8 cellular contexts compared by ENCODE assay signal in the genomic region with DNA sequence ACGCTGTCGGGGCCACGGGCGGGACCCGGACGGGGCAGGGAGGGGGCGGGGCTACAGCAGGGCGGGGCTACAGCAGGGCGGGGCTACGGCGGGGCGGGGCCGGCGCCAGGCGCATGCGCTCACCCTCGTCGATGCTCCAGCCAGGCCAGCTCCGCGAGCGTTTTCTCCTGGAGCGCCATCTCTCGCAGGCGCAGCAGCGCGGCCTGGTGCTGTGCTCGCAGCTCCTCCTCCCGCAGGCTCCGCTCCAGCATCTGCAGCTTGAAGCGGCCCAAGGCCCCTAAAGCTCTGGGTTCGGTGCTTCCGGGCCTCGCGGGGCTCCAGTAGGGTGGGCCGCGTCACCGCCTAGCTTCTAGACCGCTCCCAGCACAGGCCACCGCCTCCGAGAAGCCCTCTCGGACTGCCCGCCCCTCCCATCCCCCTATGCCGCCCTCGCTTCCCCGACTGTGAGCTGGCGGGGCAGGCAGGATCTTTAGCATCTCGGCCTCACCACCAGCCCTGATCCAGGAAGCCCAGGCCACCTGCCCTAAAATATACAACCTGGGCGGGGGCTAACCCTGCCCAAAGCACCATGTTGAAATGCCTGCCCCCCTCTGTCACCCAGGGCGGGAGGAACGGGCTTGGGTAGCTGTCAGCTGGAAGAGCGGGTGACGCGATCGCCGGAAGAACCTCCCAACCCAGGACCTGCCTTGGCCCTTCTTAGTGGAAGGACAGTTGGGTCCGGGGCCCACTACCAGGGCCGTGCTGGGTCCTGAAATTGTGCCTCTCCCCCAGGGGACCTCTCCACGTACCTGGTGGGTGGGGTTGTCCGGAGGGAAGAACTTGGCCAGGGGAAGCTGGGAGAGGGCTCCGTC. TPM values are rescaled to one million over a fixed set of nuclear protein-coding genes. Genes with fewer than 3 reads are reported as not detected.
DNase-seq lines count a peak whose midpoint lies in the region; ATAC-seq, FAIRE-seq and TF ChIP-seq lines count a peak whose summit lies in the region.

No MANE protein-coding gene starts in this region.

- no peaks in the 10 kb centered on the region for H3K36me3 Mint-ChIP-seq in immature natural killer cell

- ATAC-seq in GM21786 (IDR thresholded peaks at IDR 0.05; ENCODE audit: unreplicated experiment) (peak; percentile 71), GM18873 (IDR thresholded peaks at IDR 0.05; ENCODE audit: low FRiP score, unreplicated experiment) (no peak)

- FAIRE-seq in small intestine (lab: Jason Lieb, UNC) = no peak

- H3K9me3 ChIP-seq in small intestine (ENCODE audit: control insufficient read depth, low read depth) = no peaks in the 10 kb centered on the region

- peaks cover 0 to 9% of the 10 kb centered on the region in 2 donors for H3K4me1 Mint-ChIP-seq in immature natural killer cell

- no peaks in the 10 kb centered on the region for H3K36me3 ChIP-seq in small intestine (ENCODE audit: control insufficient read depth in 2 of 2, insufficient read depth in 2 of 2, low read length in 2 of 2)

- no peaks in the 10 kb centered on the region for H3K9me3 Mint-ChIP-seq in immature natural killer cell

- DNase-seq in DMS153 treated with DMSO at 0.1 percent for 48 hours (lab: John Stamatoyannopoulos, UW; ENCODE audit: unreplicated experiment) (peak; percentile 30), M059J (ENCODE audit: low read depth) (peak; percentile 56), T47D (ENCODE audit: low read depth in 1 of 2, low spot score in 1 of 2) (peak; percentile 83 to 91), immature natural killer cell (peak; percentile 74 to 84 (median 83)), small intestine (peak; percentile 70)

- H3K27ac Mint-ChIP-seq in immature natural killer cell = peak overlapping the region; percentile 21 to 85 (median 75)

- H3K27me3 ChIP-seq in small intestine (ENCODE audit: control insufficient read depth in 2 of 2, insufficient read depth in 2 of 2, low read length in 2 of 2) = no peaks in the 10 kb centered on the region

- WGBS in small intestine, 3 donors = 12 to 15% (median 13%) methylated on average over 50 to 60 of the region's 60 CpGs

- no peaks in the 10 kb centered on the region for H3K4me1 ChIP-seq in small intestine (ENCODE audit: control insufficient read depth in 2 of 2, insufficient read depth in 1 of 2, low read depth in 1 of 2, low read length in 1 of 2)

- in situ Hi-C loops in T47D (cut with HindIII; ENCODE audit: low pct_unique_long_range_greater_than_20kb, low sequenced_read_pairs) = no loop called here

- peak; percentile 36 for TF ChIP-seq CTCF in VCaP (conservative IDR thresholded peaks at IDR 0.05)

- H3K27ac ChIP-seq in VCaP (peak overlapping the region; percentile 75), small intestine (ENCODE audit: low read depth in 1 of 2, low read length in 1 of 2) (peak overlapping the region in 1 of 2 donors; percentile 57)

- peak overlapping the region in 1 of 2 donors; percentile 41 for H3K4me3 ChIP-seq in small intestine (ENCODE audit: low read depth in 1 of 2, low read length in 2 of 2)

- peak overlapping the region; percentile 72 to 89 (median 82) for H3K4me3 Mint-ChIP-seq in immature natural killer cell

- H3K27me3 Mint-ChIP-seq in immature natural killer cell (ENCODE audit: low read depth in 3 of 3) = no peaks in the 10 kb centered on the region

RNA-seq across cellular contexts. Expression of a gene that starts 21.9 kb away (rescaled TPM):
- 7.1 and 20.1 TPM in 2 replicates for total RNA-seq in M059J (2014; rRNA removed; shearing (Covaris generic))
- polyA plus RNA-seq in immature natural killer cell (under 1 TPM in 2 of 3 donors, not detected in 1; 0.59 to 0.89 TPM), small intestine (1 to 10 TPM; 1.4 to 6.0 (median 2.7) TPM)

RNA-seq across cellular contexts. Expression of a gene that starts 36.4 kb away (rescaled TPM):
- total RNA-seq in M059J (2014; rRNA removed; shearing (Covaris generic)) = not detected in 2 replicates
- polyA plus RNA-seq in immature natural killer cell = not detected
- under 1 TPM in 1 of 3 donors, not detected in 2; 0.01 TPM for polyA plus RNA-seq in small intestine

RNA-seq across cellular contexts. Expression of a gene that starts 59.9 kb away (rescaled TPM):
- total RNA-seq in M059J (2014; rRNA removed; shearing (Covaris generic)) = 4.5 and 12.5 TPM in 2 replicates
- polyA plus RNA-seq in immature natural killer cell = 1 to 10 TPM in 1 of 3 donors, under 1 TPM in 1, not detected in 1; 0.43 to 1.3 TPM
- polyA plus RNA-seq in small intestine = 1 to 10 TPM; 1.1 to 4.1 (median 1.6) TPM

Comparison
In these comparisons a context has a peak if more than half of its experiments do, and no peak if none do; other contexts are left out.
1. DNase-seq: peak in every context shown above with its lines; median percentile 87 in T47D; 83 in immature natural killer cell; 70 in small intestine; 56 in M059J; 30 in DMS153 treated with DMSO at 0.1 percent for 48 hours.